Comparison of ENCODE assay signal across 10 cellular contexts in genomic region chr19:952680-953500, GRCh38. TPM values are rescaled to one million over a fixed set of nuclear protein-coding genes. Genes with fewer than 3 reads are reported as not detected.
DNase-seq lines count a peak whose midpoint lies in the region; ATAC-seq and TF ChIP-seq lines count a peak whose summit lies in the region.
"Had no signal": no experiment of that assay in that cellular context is flagged by ENCODE, and none has a peak within 500 bp of the region (broad histone marks: within the 10 kb centered on the region; RNA-seq: fewer than 3 reads in every experiment).

No MANE protein-coding gene starts in this region.

- CTCF ChIA-PET in RWPE1 (lab: Yijun Ruan, JAX), result interaction anchor here (0.7 kb wide), 1 partner anchor 21 kb away, joined by 3 read pairs; no protein-coding TSS in a partner anchor

- H3K27ac ChIP-seq in RWPE1 (no peak overlapping the region), thymus (ENCODE audit: low read depth) (no peak overlapping the region)

- intact Hi-C loops in activated CD4-positive, alpha-beta T cell treated with anti-CD3 and anti-CD28 coated beads, Interleukin-2, amount 10 ng/mL, durations not matched to agents 24 days and 14 days (cut with micrococcal nuclease), result no loop called here

- no peaks in the 10 kb centered on the region for H3K27me3 ChIP-seq in thymus (ENCODE audit: control insufficient read depth, insufficient read depth)

- no peak for ATAC-seq in HG02798 (IDR thresholded peaks at IDR 0.05; ENCODE audit: poor library complexity, unreplicated experiment)

- TF ChIP-seq CTCF in RWPE1 (conservative IDR thresholded peaks at IDR 0.05; ENCODE audit: low read depth), result no peak

- H3K27me3 Mint-ChIP-seq in activated CD4-positive, alpha-beta T cell treated with anti-CD3 and anti-CD28 coated beads, Interleukin-2, amount 10 ng/mL, durations not matched to agents 24 days and 14 days, result no peaks in the 10 kb centered on the region
- H3K27me3 Mint-ChIP-seq in immature natural killer cell (ENCODE audit: low read depth in 3 of 3), result peaks cover 0 to 1% (median 0%) of the 10 kb centered on the region in 3 donors
- H3K27me3 Mint-ChIP-seq: activated naive CD4-positive, alpha-beta T cell treated with anti-CD3 and anti-CD28 coated beads, Interleukin-2, amount 50 U/mL, for 24 hours had no signal

- DNase-seq in activated CD4-positive, alpha-beta T cell treated with anti-CD3 and anti-CD28 coated beads, Interleukin-2, amount 10 ng/mL, durations not matched to agents 24 days and 14 days, result peak; percentile 61
- no peak for DNase-seq in activated CD4-positive, alpha-beta T cell treated with anti-CD3 and anti-CD28 coated beads, Interleukin-2, amount 50 U/mL, for 1 hour
- DNase-seq in RWPE1 (ENCODE audit: low spot score) (peak; percentile 71), immature natural killer cell (peak in 2 of 3 donors; percentile 21 to 35), medulla oblongata (ENCODE audit: extremely low spot score) (no peak), COLO829 (ENCODE audit: low spot score) (no peak)
- DNase-seq: NCI-H2029 treated with DMSO at 0.1 percent for 48 hours had no signal

- no peaks in the 10 kb centered on the region for H3K9me3 ChIP-seq in thymus (ENCODE audit: control insufficient read depth)

- no peak overlapping the region for H3K27ac Mint-ChIP-seq in activated CD4-positive, alpha-beta T cell treated with anti-CD3 and anti-CD28 coated beads, Interleukin-2, amount 10 ng/mL, durations not matched to agents 24 days and 14 days
- peak overlapping the region in 5 of 6 donors; percentile 56 to 86 (median 76) for H3K27ac Mint-ChIP-seq in immature natural killer cell
- H3K27ac Mint-ChIP-seq: activated naive CD4-positive, alpha-beta T cell treated with anti-CD3 and anti-CD28 coated beads, Interleukin-2, amount 50 U/mL, for 24 hours had no signal

- H3K4me3 Mint-ChIP-seq in activated CD4-positive, alpha-beta T cell treated with anti-CD3 and anti-CD28 coated beads, Interleukin-2, amount 10 ng/mL, durations not matched to agents 24 days and 14 days, result peak overlapping the region; percentile 62
- peak overlapping the region; percentile 57 to 84 (median 73) for H3K4me3 Mint-ChIP-seq in immature natural killer cell
- H3K4me3 Mint-ChIP-seq: activated naive CD4-positive, alpha-beta T cell treated with anti-CD3 and anti-CD28 coated beads, Interleukin-2, amount 50 U/mL, for 24 hours had no signal

- POLR2A ChIA-PET in RWPE1 (lab: Yijun Ruan, JAX; ENCODE audit: low non-redundant PET), result no interaction called here

- H3K4me1 ChIP-seq in thymus (ENCODE audit: control insufficient read depth, insufficient read depth, low read length), result peaks cover 5% of the 10 kb centered on the region

- no peaks in the 10 kb centered on the region for H3K4me1 Mint-ChIP-seq in activated CD4-positive, alpha-beta T cell treated with anti-CD3 and anti-CD28 coated beads, Interleukin-2, amount 10 ng/mL, durations not matched to agents 24 days and 14 days
- H3K4me1 Mint-ChIP-seq in immature natural killer cell, result peaks cover 10 to 12% of the 10 kb centered on the region in 2 donors

- no peaks in the 10 kb centered on the region for H3K36me3 Mint-ChIP-seq in activated CD4-positive, alpha-beta T cell treated with anti-CD3 and anti-CD28 coated beads, Interleukin-2, amount 10 ng/mL, durations not matched to agents 24 days and 14 days (ENCODE audit: low read depth)
- H3K36me3 Mint-ChIP-seq in immature natural killer cell, result no peaks in the 10 kb centered on the region
- H3K36me3 Mint-ChIP-seq: activated naive CD4-positive, alpha-beta T cell treated with anti-CD3 and anti-CD28 coated beads, Interleukin-2, amount 50 U/mL, for 24 hours had no signal

- no peaks in the 10 kb centered on the region for H3K9me3 Mint-ChIP-seq in activated CD4-positive, alpha-beta T cell treated with anti-CD3 and anti-CD28 coated beads, Interleukin-2, amount 10 ng/mL, durations not matched to agents 24 days and 14 days
- no peaks in the 10 kb centered on the region for H3K9me3 Mint-ChIP-seq in immature natural killer cell
- H3K9me3 Mint-ChIP-seq: activated naive CD4-positive, alpha-beta T cell treated with anti-CD3 and anti-CD28 coated beads, Interleukin-2, amount 50 U/mL, for 24 hours had no signal

- WGBS in thymus, result 30% methylated on average over 24 of the region's 24 CpGs

- H3K4me3 ChIP-seq in thymus (ENCODE audit: low read length), result peak overlapping the region; percentile 14

- peaks cover 4% of the 10 kb centered on the region for H3K36me3 ChIP-seq in thymus (ENCODE audit: control insufficient read depth, insufficient read depth)

RNA-seq across cellular contexts. Expression of gene ARID3A, which starts 27.1 kb away (rescaled TPM):
- total RNA-seq in activated CD4-positive, alpha-beta T cell treated with anti-CD3 and anti-CD28 coated beads, Interleukin-2, amount 10 ng/mL, durations not matched to agents 24 days and 14 days, result 35.6 and 36.6 TPM in 2 replicates
- 1 to 10 TPM; 1.0 to 1.7 (median 1.4) TPM for polyA plus RNA-seq in immature natural killer cell
- 4.4 TPM for polyA plus RNA-seq in thymus

RNA-seq across cellular contexts. Expression of gene WDR18, which starts 31.3 kb away (rescaled TPM):
- total RNA-seq in activated CD4-positive, alpha-beta T cell treated with anti-CD3 and anti-CD28 coated beads, Interleukin-2, amount 10 ng/mL, durations not matched to agents 24 days and 14 days, result 104 and 111 TPM in 2 replicates
- polyA plus RNA-seq in immature natural killer cell (100 to 1,000 TPM in 1 of 3 donors, 10 to 100 TPM in 2; 60.5 to 116 (median 70.9) TPM), thymus (56.0 TPM)

RNA-seq across cellular contexts. Expression of gene KISS1R, which starts 35.8 kb away (rescaled TPM):
- total RNA-seq in activated CD4-positive, alpha-beta T cell treated with anti-CD3 and anti-CD28 coated beads, Interleukin-2, amount 10 ng/mL, durations not matched to agents 24 days and 14 days, result 12.9 and 16.8 TPM in 2 replicates
- polyA plus RNA-seq in immature natural killer cell (not detected), thymus (0.14 TPM)

RNA-seq across cellular contexts. Expression of gene R3HDM4, which starts 39.9 kb away (rescaled TPM):
- 86.8 and 91.5 TPM in 2 replicates for total RNA-seq in activated CD4-positive, alpha-beta T cell treated with anti-CD3 and anti-CD28 coated beads, Interleukin-2, amount 10 ng/mL, durations not matched to agents 24 days and 14 days
- polyA plus RNA-seq in immature natural killer cell (100 to 1,000 TPM in 1 of 3 donors, 10 to 100 TPM in 2; 83.5 to 146 (median 85.8) TPM), thymus (102 TPM)

RNA-seq across cellular contexts. Expression of gene GRIN3B, which starts 47.3 kb away (rescaled TPM):
- total RNA-seq in activated CD4-positive, alpha-beta T cell treated with anti-CD3 and anti-CD28 coated beads, Interleukin-2, amount 10 ng/mL, durations not matched to agents 24 days and 14 days, result 0.07 TPM in 1 of 2 replicates, not detected in the other
- polyA plus RNA-seq in immature natural killer cell (not detected), thymus (0.09 TPM)

Comparison
In these comparisons a context has a peak if more than half of its experiments do, and no peak if none do; other contexts are left out.
1. DNase-seq: peak in activated CD4-positive, alpha-beta T cell treated with anti-CD3 and anti-CD28 coated beads, Interleukin-2, amount 10 ng/mL, durations not matched to agents 24 days and 14 days (single experiment), RWPE1 (single experiment) and immature natural killer cell (2 of 3); none in activated CD4-positive, alpha-beta T cell treated with anti-CD3 and anti-CD28 coated beads, Interleukin-2, amount 50 U/mL, for 1 hour (single experiment), medulla oblongata (single experiment) and COLO829 (single experiment).